Comparison of ENCODE assay signal across 1 cellular context in genomic region chr11:118095967-118096367, GRCh38.
TF ChIP-seq lines count a peak whose summit lies in the region.

No MANE protein-coding gene starts in this region.

TF ChIP-seq in liver, 16 proteins besides CTCF, POLR2A, EP300 and RAD21 (continued from another document):
- TF ChIP-seq EGR1 (IDR thresholded peaks at IDR 0.05; ENCODE audit: low read depth in 2 of 2) = no peak
- TF ChIP-seq MAX (IDR thresholded peaks at IDR 0.05) = peak; percentile 16
- no peak for TF ChIP-seq GABPA (IDR thresholded peaks at IDR 0.05 in 1 of 2, conservative IDR thresholded peaks at IDR 0.05 in 1 of 2)
- TF ChIP-seq YY1 (IDR thresholded peaks at IDR 0.05) = no peak
- TF ChIP-seq ATF3 (IDR thresholded peaks at IDR 0.05) = no peak
- no peak for TF ChIP-seq SP1 (IDR thresholded peaks at IDR 0.05)
- TF ChIP-seq JUND (IDR thresholded peaks at IDR 0.05) = peak in 1 of 2 donors; percentile 12
- peak; percentile 18 for TF ChIP-seq NR2F2 (IDR thresholded peaks at IDR 0.05)
- TF ChIP-seq, protein P1, sequence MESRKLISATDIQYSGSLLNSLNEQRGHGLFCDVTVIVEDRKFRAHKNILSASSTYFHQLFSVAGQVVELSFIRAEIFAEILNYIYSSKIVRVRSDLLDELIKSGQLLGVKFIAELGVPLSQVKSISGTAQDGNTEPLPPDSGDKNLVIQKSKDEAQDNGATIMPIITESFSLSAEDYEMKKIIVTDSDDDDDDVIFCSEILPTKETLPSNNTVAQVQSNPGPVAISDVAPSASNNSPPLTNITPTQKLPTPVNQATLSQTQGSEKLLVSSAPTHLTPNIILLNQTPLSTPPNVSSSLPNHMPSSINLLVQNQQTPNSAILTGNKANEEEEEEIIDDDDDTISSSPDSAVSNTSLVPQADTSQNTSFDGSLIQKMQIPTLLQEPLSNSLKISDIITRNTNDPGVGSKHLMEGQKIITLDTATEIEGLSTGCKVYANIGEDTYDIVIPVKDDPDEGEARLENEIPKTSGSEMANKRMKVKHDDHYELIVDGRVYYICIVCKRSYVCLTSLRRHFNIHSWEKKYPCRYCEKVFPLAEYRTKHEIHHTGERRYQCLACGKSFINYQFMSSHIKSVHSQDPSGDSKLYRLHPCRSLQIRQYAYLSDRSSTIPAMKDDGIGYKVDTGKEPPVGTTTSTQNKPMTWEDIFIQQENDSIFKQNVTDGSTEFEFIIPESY (IDR thresholded peaks at IDR 0.05) = no peak
- TF ChIP-seq TAF1 (conservative IDR thresholded peaks at IDR 0.05) = no peak
- TF ChIP-seq FOXA2 (IDR thresholded peaks at IDR 0.05) = no peak
- no peak for TF ChIP-seq FOXA1 (IDR thresholded peaks at IDR 0.05)
- TF ChIP-seq, protein P2, sequence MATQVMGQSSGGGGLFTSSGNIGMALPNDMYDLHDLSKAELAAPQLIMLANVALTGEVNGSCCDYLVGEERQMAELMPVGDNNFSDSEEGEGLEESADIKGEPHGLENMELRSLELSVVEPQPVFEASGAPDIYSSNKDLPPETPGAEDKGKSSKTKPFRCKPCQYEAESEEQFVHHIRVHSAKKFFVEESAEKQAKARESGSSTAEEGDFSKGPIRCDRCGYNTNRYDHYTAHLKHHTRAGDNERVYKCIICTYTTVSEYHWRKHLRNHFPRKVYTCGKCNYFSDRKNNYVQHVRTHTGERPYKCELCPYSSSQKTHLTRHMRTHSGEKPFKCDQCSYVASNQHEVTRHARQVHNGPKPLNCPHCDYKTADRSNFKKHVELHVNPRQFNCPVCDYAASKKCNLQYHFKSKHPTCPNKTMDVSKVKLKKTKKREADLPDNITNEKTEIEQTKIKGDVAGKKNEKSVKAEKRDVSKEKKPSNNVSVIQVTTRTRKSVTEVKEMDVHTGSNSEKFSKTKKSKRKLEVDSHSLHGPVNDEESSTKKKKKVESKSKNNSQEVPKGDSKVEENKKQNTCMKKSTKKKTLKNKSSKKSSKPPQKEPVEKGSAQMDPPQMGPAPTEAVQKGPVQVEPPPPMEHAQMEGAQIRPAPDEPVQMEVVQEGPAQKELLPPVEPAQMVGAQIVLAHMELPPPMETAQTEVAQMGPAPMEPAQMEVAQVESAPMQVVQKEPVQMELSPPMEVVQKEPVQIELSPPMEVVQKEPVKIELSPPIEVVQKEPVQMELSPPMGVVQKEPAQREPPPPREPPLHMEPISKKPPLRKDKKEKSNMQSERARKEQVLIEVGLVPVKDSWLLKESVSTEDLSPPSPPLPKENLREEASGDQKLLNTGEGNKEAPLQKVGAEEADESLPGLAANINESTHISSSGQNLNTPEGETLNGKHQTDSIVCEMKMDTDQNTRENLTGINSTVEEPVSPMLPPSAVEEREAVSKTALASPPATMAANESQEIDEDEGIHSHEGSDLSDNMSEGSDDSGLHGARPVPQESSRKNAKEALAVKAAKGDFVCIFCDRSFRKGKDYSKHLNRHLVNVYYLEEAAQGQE (IDR thresholded peaks at IDR 0.05) = no peak
- TF ChIP-seq HNF4G (IDR thresholded peaks at IDR 0.05) = no peak
